Comparison of ENCODE assay signal across 16 cellular contexts in genomic region chr3:78972617-78973301, GRCh38.
"Had no signal": no experiment of that assay in that cellular context is flagged by ENCODE, and none has a peak within 500 bp of the region (broad histone marks: within the 10 kb centered on the region; RNA-seq: fewer than 3 reads in every experiment).

No MANE protein-coding gene starts in this region.

- H3K4me1 Mint-ChIP-seq: activated B cell treated with CpG ODN at 0.5 μM for 24 hours; activated CD4-positive, alpha-beta T cell treated with anti-CD3 and anti-CD28 coated beads, Interleukin-2, amount 10 ng/mL, durations not matched to agents 24 days and 14 days; activated naive CD8-positive, alpha-beta T cell treated with anti-CD3 and anti-CD28 coated beads, Interleukin-2, amount 50 U/mL, for 24 hours had no signal

- H3K9me3 Mint-ChIP-seq: activated B cell treated with CpG ODN at 0.5 μM for 24 hours; activated CD4-positive, alpha-beta T cell treated with anti-CD3 and anti-CD28 coated beads, Interleukin-2, amount 10 ng/mL, durations not matched to agents 24 days and 14 days; mesothelial cell of epicardium had no signal

- DNase-seq: activated B cell treated with CpG ODN at 0.5 μM for 24 hours; activated CD4-positive, alpha-beta T cell treated with anti-CD3 and anti-CD28 coated beads, Interleukin-2, amount 10 ng/mL, durations not matched to agents 24 days and 14 days; activated naive CD4-positive, alpha-beta T cell treated with Interleukin-2 at 50 U/mL for 16 hours; activated naive CD8-positive, alpha-beta T cell treated with anti-CD3 and anti-CD28 coated beads, Interleukin-2, amount 50 U/mL, for 24 hours; colonic mucosa; effector CD4-positive, alpha-beta T cell; retina; stimulated activated CD4-positive, alpha-beta T cell treated with anti-CD3 and anti-CD28 coated beads, Interleukin-15, amount 100 ng/mL, for 24 hours; stimulated activated CD4-positive, alpha-beta T cell treated with anti-CD3 and anti-CD28 coated beads, Interleukin-4, amount 100 ng/mL, for 24 hours; stomach had no signal

- H3K36me3 Mint-ChIP-seq: mesothelial cell of epicardium had no signal

- H3K27ac Mint-ChIP-seq: activated B cell treated with CpG ODN at 0.5 μM for 24 hours; activated CD4-positive, alpha-beta T cell treated with anti-CD3 and anti-CD28 coated beads, Interleukin-2, amount 10 ng/mL, durations not matched to agents 24 days and 14 days; activated naive CD8-positive, alpha-beta T cell treated with anti-CD3 and anti-CD28 coated beads, Interleukin-2, amount 50 U/mL, for 24 hours; mesothelial cell of epicardium had no signal

- H3K27me3 Mint-ChIP-seq: activated B cell treated with CpG ODN at 0.5 μM for 24 hours; activated CD4-positive, alpha-beta T cell treated with anti-CD3 and anti-CD28 coated beads, Interleukin-2, amount 10 ng/mL, durations not matched to agents 24 days and 14 days; activated naive CD8-positive, alpha-beta T cell treated with anti-CD3 and anti-CD28 coated beads, Interleukin-2, amount 50 U/mL, for 24 hours had no signal

- H3K4me3 ChIP-seq: ascending aorta, cardiac muscle cell, colonic mucosa, gastroesophageal sphincter, hepatocyte, stomach, thoracic aorta had no signal

- H3K4me3 Mint-ChIP-seq: activated B cell treated with CpG ODN at 0.5 μM for 24 hours; activated CD4-positive, alpha-beta T cell treated with anti-CD3 and anti-CD28 coated beads, Interleukin-2, amount 10 ng/mL, durations not matched to agents 24 days and 14 days; activated naive CD8-positive, alpha-beta T cell treated with anti-CD3 and anti-CD28 coated beads, Interleukin-2, amount 50 U/mL, for 24 hours; mesothelial cell of epicardium had no signal
